ENCODE assay signal across 19 cellular contexts in the genomic region with DNA sequence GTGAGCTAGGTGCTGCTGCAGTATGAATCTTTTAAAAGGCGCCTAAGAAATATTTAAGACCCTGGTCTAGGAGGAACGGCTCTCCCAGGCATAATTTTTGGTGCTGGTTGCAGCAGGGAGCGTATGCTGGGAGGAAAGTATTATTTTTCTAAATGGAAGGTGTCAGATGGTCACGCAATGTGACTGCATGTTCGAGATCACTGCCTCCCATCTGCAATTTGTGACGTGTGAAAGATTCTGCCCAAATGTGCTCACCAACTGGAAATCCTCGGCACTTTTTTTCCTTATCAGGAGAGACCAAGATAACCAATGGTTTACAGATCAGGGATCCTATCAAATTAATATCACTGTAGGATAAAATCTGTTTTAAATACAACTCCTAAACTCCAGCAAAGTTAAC.
"Had no signal": no experiment of that assay in that cellular context is flagged by ENCODE, and none has a peak within 500 bp of the region (broad histone marks: within the 10 kb centered on the region; RNA-seq: fewer than 3 reads in every experiment).

No MANE protein-coding gene starts in this region.

- H3K27me3 Mint-ChIP-seq: dendritic cell treated with granulocyte-macrophage colony-stimulating factor and Interleukin-4, amounts not matched to agents 40 ng/mL and 50 ng/mL, for 4 days; effector memory CD8-positive, alpha-beta T cell had no signal

- H3K27ac Mint-ChIP-seq: activated T-helper 17 cell treated with anti-CD3 and anti-CD28 coated beads, Interleukin-2, amount 50 U/mL, for 72 hours; dendritic cell treated with granulocyte-macrophage colony-stimulating factor and Interleukin-4, amounts not matched to agents 40 ng/mL and 50 ng/mL, for 4 days; effector memory CD8-positive, alpha-beta T cell; naive thymus-derived CD4-positive, alpha-beta T cell had no signal

- DNase-seq: activated CD4-positive, alpha-beta T cell treated with anti-CD3 and anti-CD28 coated beads for 1 hour; activated CD4-positive, alpha-beta T cell treated with anti-CD3 and anti-CD28 coated beads, Interleukin-2, amount 50 U/mL, for 4 hours; activated naive CD4-positive, alpha-beta T cell treated with Interleukin-2 at 50 U/mL for 16 hours; cerebellar nuclear complex; effector memory CD8-positive, alpha-beta T cell; foreskin melanocyte; heart left ventricle; left cardiac atrium; naive thymus-derived CD4-positive, alpha-beta T cell; posterior cingulate gyrus; stimulated activated CD4-positive, alpha-beta T cell treated with anti-CD3 and anti-CD28 coated beads, Interleukin-2, amount 100 ng/mL, for 48 hours; stimulated activated naive CD8-positive, alpha-beta T cell treated with anti-CD3 and anti-CD28 coated beads, Interleukin-15, Interleukin-2, amounts not matched to agents 100 U/mL and 50 U/mL, for 24 hours; T-helper 9 cell; upper lobe of right lung had no signal

- H3K9me3 Mint-ChIP-seq: dendritic cell treated with granulocyte-macrophage colony-stimulating factor and Interleukin-4, amounts not matched to agents 40 ng/mL and 50 ng/mL, for 4 days had no signal

- H3K4me3 Mint-ChIP-seq: activated T-helper 17 cell treated with anti-CD3 and anti-CD28 coated beads, Interleukin-2, amount 50 U/mL, for 72 hours; dendritic cell treated with granulocyte-macrophage colony-stimulating factor and Interleukin-4, amounts not matched to agents 40 ng/mL and 50 ng/mL, for 4 days; effector memory CD8-positive, alpha-beta T cell; naive thymus-derived CD4-positive, alpha-beta T cell had no signal

- ATAC-seq: activated T-helper 17 cell treated with anti-CD3 and anti-CD28 coated beads, Interleukin-2, amount 50 U/mL, for 72 hours; effector memory CD8-positive, alpha-beta T cell; heart left ventricle; left cardiac atrium; naive thymus-derived CD4-positive, alpha-beta T cell; stimulated activated naive CD8-positive, alpha-beta T cell treated with anti-CD3 and anti-CD28 coated beads, Interleukin-15, Interleukin-2, amounts not matched to agents 100 U/mL and 50 U/mL, for 24 hours; upper lobe of right lung had no signal

- H3K4me1 ChIP-seq: breast epithelium, heart left ventricle, upper lobe of right lung had no signal

- H3K4me3 ChIP-seq: breast epithelium, heart left ventricle, lung, upper lobe of right lung had no signal

- H3K36me3 ChIP-seq: breast epithelium, heart left ventricle, upper lobe of right lung had no signal

- H3K4me1 Mint-ChIP-seq: activated T-helper 17 cell treated with anti-CD3 and anti-CD28 coated beads, Interleukin-2, amount 50 U/mL, for 72 hours; naive thymus-derived CD4-positive, alpha-beta T cell had no signal

- H3K27me3 ChIP-seq: breast epithelium, upper lobe of right lung had no signal

- H3K27ac ChIP-seq: breast epithelium, epithelial cell of prostate, heart left ventricle, upper lobe of right lung had no signal

- H3K9me3 ChIP-seq: breast epithelium, heart left ventricle, upper lobe of right lung had no signal
